ENCODE assay signal across 6 cellular contexts in genomic region chr12:6494351-6494743, GRCh38. TPM values are rescaled to one million over a fixed set of nuclear protein-coding genes. Genes with fewer than 3 reads are reported as not detected.
DNase-seq lines count a peak whose midpoint lies in the region; ATAC-seq and TF ChIP-seq lines count a peak whose summit lies in the region.

No MANE protein-coding gene starts in this region.

- TF ChIP-seq POLR2A in prostate gland (IDR thresholded peaks at IDR 0.05), result no peak

- H3K27me3 ChIP-seq in mammary epithelial cell (ENCODE audit: insufficient read depth, low read length), result no peaks in the 10 kb centered on the region
- no peaks in the 10 kb centered on the region for H3K27me3 ChIP-seq in prostate gland (replicated peaks; ENCODE audit: insufficient read depth)

- peaks cover 60% of the 10 kb centered on the region for H3K79me2 ChIP-seq in mammary epithelial cell (ENCODE audit: insufficient read depth, low read length)

- H4K20me1 ChIP-seq in mammary epithelial cell (ENCODE audit: insufficient read depth, low read length), result no peaks in the 10 kb centered on the region

- peak; percentile 4 for ATAC-seq in activated CD8-positive, alpha-beta memory T cell treated with anti-CD3 and anti-CD28 coated beads, Interleukin-2, amount 10 ng/mL, durations not matched to agents 7 days and 5 days

- BruUV-seq in mammary epithelial cell (replicated peaks; lab: Mats Ljungman, UMichigan), result TSS peak; percentile 78

- TF ChIP-seq CTCF in mammary epithelial cell (conservative IDR thresholded peaks at IDR 0.05 in 1 of 2, IDR thresholded peaks at IDR 0.05 in 1 of 2; ENCODE audit: extremely low read depth in 1 of 2, insufficient read depth in 1 of 2, low read depth in 1 of 2, low read length in 2 of 2), result peak in 1 of 2 donors; percentile 14
- TF ChIP-seq CTCF in prostate gland (IDR thresholded peaks at IDR 0.05), result no peak
- TF ChIP-seq CTCF in GM13977 (IDR thresholded peaks at IDR 0.05; ENCODE audit: extremely low read depth, insufficient read depth, missing control alignments), result no peak

- H3K4me3 ChIP-seq in mammary epithelial cell (replicated peaks in 1 of 3; ENCODE audit: insufficient read depth in 1 of 3, low read depth in 2 of 3, low read length in 3 of 3) (peak overlapping the region; percentile 64 to 90 (median 82)), prostate gland (peak overlapping the region; percentile 64 to 69)

- H3K4me1 ChIP-seq in mammary epithelial cell (ENCODE audit: insufficient read depth, low read length) (peaks cover 27% of the 10 kb centered on the region), prostate gland (replicated peaks) (no peaks in the 10 kb centered on the region)

- H3K9me3 Mint-ChIP-seq in activated CD8-positive, alpha-beta memory T cell treated with anti-CD3 and anti-CD28 coated beads, Interleukin-2, amount 10 ng/mL, durations not matched to agents 7 days and 5 days (ENCODE audit: low read depth), result no peaks in the 10 kb centered on the region

- dilution Hi-C loops in mammary epithelial cell (cut with HindIII; ENCODE audit: low sequenced_read_pairs), result no loop called here

- H3K9ac ChIP-seq in mammary epithelial cell (ENCODE audit: insufficient read depth, low read length), result peak overlapping the region; percentile 98

- H3K27ac Mint-ChIP-seq in activated CD8-positive, alpha-beta memory T cell treated with anti-CD3 and anti-CD28 coated beads, Interleukin-2, amount 10 ng/mL, durations not matched to agents 7 days and 5 days, result peak overlapping the region; percentile 94

- no peaks in the 10 kb centered on the region for H3K27me3 Mint-ChIP-seq in activated CD8-positive, alpha-beta memory T cell treated with anti-CD3 and anti-CD28 coated beads, Interleukin-2, amount 10 ng/mL, durations not matched to agents 7 days and 5 days

- H2AFZ ChIP-seq in mammary epithelial cell (ENCODE audit: low read depth, low read length), result peak overlapping the region; percentile 95

- H3K36me3 ChIP-seq in mammary epithelial cell (ENCODE audit: insufficient read depth, low read length) (peaks cover 23% of the 10 kb centered on the region), prostate gland (no peaks in the 10 kb centered on the region)

- peaks cover 47% of the 10 kb centered on the region for H3K36me3 Mint-ChIP-seq in activated CD8-positive, alpha-beta memory T cell treated with anti-CD3 and anti-CD28 coated beads, Interleukin-2, amount 10 ng/mL, durations not matched to agents 7 days and 5 days

- H3K27ac ChIP-seq in mammary epithelial cell (ENCODE audit: insufficient read depth, low read depth, low read length) (peak overlapping the region; percentile 93), prostate gland (peak overlapping the region in 1 of 2 donors; percentile 96)

- WGBS in mammary epithelial cell (ENCODE audit: low coverage, missing lambda C conversion rate), result 4% methylated on average over 7 of the region's 7 CpGs
- 1% methylated on average over 7 of the region's 7 CpGs for WGBS in prostate gland

- no peak for DNase-seq in activated CD8-positive, alpha-beta memory T cell treated with anti-CD3 and anti-CD28 coated beads, Interleukin-2, amount 10 ng/mL, durations not matched to agents 7 days and 5 days
- DNase-seq in activated CD8-positive, alpha-beta memory T cell treated with anti-CD3 and anti-CD28 coated beads, Interleukin-2, amount 50 U/mL, for 48 hours, result no peak
- DNase-seq in mammary epithelial cell, result no peak
- DNase-seq in prostate gland (ENCODE audit: low spot score), result no peak
- no peak for DNase-seq in cerebellar nuclear complex (lab: John Stamatoyannopoulos, UW)
- DNase-seq in GM13977 (ENCODE audit: low spot score), result no peak

- peaks cover 43% of the 10 kb centered on the region for H3K4me1 Mint-ChIP-seq in activated CD8-positive, alpha-beta memory T cell treated with anti-CD3 and anti-CD28 coated beads, Interleukin-2, amount 10 ng/mL, durations not matched to agents 7 days and 5 days

- H3K9me3 ChIP-seq in mammary epithelial cell (replicated peaks; ENCODE audit: insufficient read depth, low read length) (no peaks in the 10 kb centered on the region), prostate gland (no peaks in the 10 kb centered on the region)

- H3K4me3 Mint-ChIP-seq in activated CD8-positive, alpha-beta memory T cell treated with anti-CD3 and anti-CD28 coated beads, Interleukin-2, amount 10 ng/mL, durations not matched to agents 7 days and 5 days, result peak overlapping the region; percentile 91

- CTCF ChIA-PET in activated CD8-positive, alpha-beta memory T cell treated with anti-CD3 and anti-CD28 coated beads, Interleukin-2, amount 10 ng/mL, durations not matched to agents 7 days and 5 days (lab: Charles Lee), result interaction anchor here (0.6 to 2.0 kb wide), 11 partner anchors 10 to 76 kb away, joined by 3 to 12 read pairs (median 5); partner anchors contain the start of genes GAPDH and TAPBPL
- CTCF ChIA-PET in mammary epithelial cell (lab: Charles Lee; ENCODE audit: low non-redundant PET), result interaction anchor here (0.6 kb wide), 1 partner anchor 43 kb away, joined by 4 read pairs; no protein-coding TSS in a partner anchor

- peak overlapping the region; percentile 88 for H3K4me2 ChIP-seq in mammary epithelial cell (ENCODE audit: insufficient read depth, low read depth, low read length)

- in situ Hi-C loops in mammary epithelial cell (cut with MboI; ENCODE audit: low sequenced_read_pairs in 2 of 2) (no loop called here), GM13977 (cut with MboI; ENCODE audit: low pct_unique_long_range_greater_than_20kb, low sequenced_read_pairs, unreplicated experiment) (no loop called here)

- intact Hi-C loops in mammary epithelial cell (cut with micrococcal nuclease) (no loop called here), prostate gland (cut with DNase I) (loop anchor here (5.0 kb wide), 1 partner anchor 42 kb away; the partner anchor contains the start of gene TAPBPL)

RNA-seq across cellular contexts. Expression of gene NCAPD2, which starts 0.4 kb away (rescaled TPM):
- total RNA-seq in activated CD8-positive, alpha-beta memory T cell treated with anti-CD3 and anti-CD28 coated beads, Interleukin-2, amount 10 ng/mL, durations not matched to agents 7 days and 5 days, result 100 to 1,000 TPM; 173 to 200 TPM
- 10 to 100 TPM; 17.8 to 53.7 TPM for total RNA-seq in mammary epithelial cell
- 60.4 TPM for polyA plus RNA-seq in mammary epithelial cell
- polyA minus RNA-seq in mammary epithelial cell, result 156 TPM
- total RNA-seq in prostate gland, result 10 to 100 TPM; 86.7 to 99.0 TPM

RNA-seq across cellular contexts. Expression of gene MRPL51, which starts 1.3 kb away (rescaled TPM):
- total RNA-seq in activated CD8-positive, alpha-beta memory T cell treated with anti-CD3 and anti-CD28 coated beads, Interleukin-2, amount 10 ng/mL, durations not matched to agents 7 days and 5 days, result 100 to 1,000 TPM; 191 to 271 TPM
- total RNA-seq in mammary epithelial cell (100 to 1,000 TPM in 1 of 2 donors, 10 to 100 TPM in 1; 51.7 to 192 TPM), prostate gland (10 to 100 TPM; 70.3 to 80.2 TPM)
- polyA plus RNA-seq in mammary epithelial cell, result 124 TPM
- 18.7 TPM for polyA minus RNA-seq in mammary epithelial cell

RNA-seq across cellular contexts. Expression of gene VAMP1, which starts 23.9 kb away (rescaled TPM):
- total RNA-seq in activated CD8-positive, alpha-beta memory T cell treated with anti-CD3 and anti-CD28 coated beads, Interleukin-2, amount 10 ng/mL, durations not matched to agents 7 days and 5 days, result 10 to 100 TPM; 49.2 to 59.1 TPM
- total RNA-seq in mammary epithelial cell, result 1 to 10 TPM; 2.1 to 5.0 TPM
- 5.8 TPM for polyA plus RNA-seq in mammary epithelial cell
- 2.4 TPM for polyA minus RNA-seq in mammary epithelial cell
- total RNA-seq in prostate gland, result 1 to 10 TPM; 6.3 to 8.5 TPM

RNA-seq across cellular contexts. Expression of gene GAPDH, which starts 40.0 kb away (rescaled TPM):
- total RNA-seq in activated CD8-positive, alpha-beta memory T cell treated with anti-CD3 and anti-CD28 coated beads, Interleukin-2, amount 10 ng/mL, durations not matched to agents 7 days and 5 days, result 1,000 to 10,000 TPM; 5,133 to 5,396 TPM
- total RNA-seq in mammary epithelial cell (over 10,000 TPM in 1 of 2 donors, 1,000 to 10,000 TPM in 1; 6,493 to 13,434 TPM), prostate gland (1,000 to 10,000 TPM; 1,469 to 2,105 TPM)
- 20,785 TPM for polyA plus RNA-seq in mammary epithelial cell
- polyA minus RNA-seq in mammary epithelial cell, result 16,557 TPM

RNA-seq across cellular contexts. Expression of gene TAPBPL, which starts 42.5 kb away (rescaled TPM):
- total RNA-seq in activated CD8-positive, alpha-beta memory T cell treated with anti-CD3 and anti-CD28 coated beads, Interleukin-2, amount 10 ng/mL, durations not matched to agents 7 days and 5 days, result 10 to 100 TPM; 49.1 to 53.0 TPM
- 1 to 10 TPM; 4.0 to 5.0 TPM for total RNA-seq in mammary epithelial cell
- 7.3 TPM for polyA plus RNA-seq in mammary epithelial cell
- polyA minus RNA-seq in mammary epithelial cell, result 52.6 TPM
- 10 to 100 TPM; 31.6 to 39.9 TPM for total RNA-seq in prostate gland

Comparison
In these comparisons a context has a peak if more than half of its experiments do, and no peak if none do; other contexts are left out.
1. RNA of gene VAMP1, which starts 23.9 kb away (total RNA-seq): 49.2 to 59.1 TPM in activated CD8-positive, alpha-beta memory T cell treated with anti-CD3 and anti-CD28 coated beads, Interleukin-2, amount 10 ng/mL, durations not matched to agents 7 days and 5 days; 6.3 to 8.5 TPM in prostate gland and 2.1 to 5.0 TPM in mammary epithelial cell; every median in the first group is over 4 times any median in the second.